8 cellular contexts compared by ENCODE assay signal in the genomic region with DNA sequence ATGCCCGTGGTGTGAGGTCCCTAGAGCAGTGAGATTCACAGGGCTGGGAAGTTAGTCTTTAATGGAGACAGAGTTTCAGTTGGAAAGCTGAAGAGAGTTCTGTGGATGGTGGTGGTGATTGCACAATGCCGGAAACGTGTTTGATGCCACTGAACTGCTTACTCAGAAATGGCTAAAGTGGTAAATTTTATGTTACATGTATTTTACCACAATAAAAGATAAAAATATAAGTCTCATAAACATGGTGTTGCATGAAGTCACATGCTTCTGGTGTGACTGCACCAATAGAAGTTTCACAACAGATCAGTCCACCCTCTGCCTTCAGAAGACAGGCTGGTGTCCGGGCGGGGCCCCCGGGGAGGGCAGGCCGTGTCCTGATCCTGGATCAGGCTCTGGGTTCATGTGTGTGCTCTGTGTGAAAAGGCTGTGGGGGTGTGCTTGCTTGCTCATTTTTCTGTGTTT.
A peak's percentile ranks its signal among the peaks of the same experiment; 100 is the strongest.
DNase-seq lines count a peak whose midpoint lies in the region; ATAC-seq and TF ChIP-seq lines count a peak whose summit lies in the region.
"Not testable (repeated sequence)": the region's sequence is repeated elsewhere in the genome, so short reads cannot be mapped to it uniquely, and the experiment has no call there.

No MANE protein-coding gene starts in this region.

- POLR2A ChIA-PET in RWPE1 (lab: Yijun Ruan, JAX; ENCODE audit: low non-redundant PET); MCF 10A (lab: Yijun Ruan, JAX): not testable (repeated sequence)

- peak overlapping the region; percentile 52 for H3K27ac ChIP-seq in RWPE1
- peak overlapping the region; percentile 84 for H3K27ac ChIP-seq in subcutaneous abdominal adipose tissue (ENCODE audit: low read depth, low read length)

- peaks cover 11% of the 10 kb centered on the region for H3K27me3 Mint-ChIP-seq in HFFc6 (ENCODE audit: insufficient read depth)
- not testable (repeated sequence) for H3K27me3 Mint-ChIP-seq in MCF 10A (ENCODE audit: insufficient read depth, unreplicated experiment); immature natural killer cell (ENCODE audit: low read depth in 3 of 3); natural killer cell treated with Interleukin-12 subunit alpha and Interleukin-12 subunit beta and Interleukin-15 and Interleukin-18, amount 100 ng/mL, for 72 hours

- H3K36me3 Mint-ChIP-seq in HFFc6 (ENCODE audit: low read depth); MCF 10A (ENCODE audit: insufficient read depth, unreplicated experiment); immature natural killer cell; natural killer cell treated with Interleukin-12 subunit alpha and Interleukin-12 subunit beta and Interleukin-15 and Interleukin-18, amount 100 ng/mL, for 72 hours: not testable (repeated sequence)

- not testable (repeated sequence) for TF ChIP-seq CTCF in HFFc6 (IDR thresholded peaks at IDR 0.05); RWPE1 (conservative IDR thresholded peaks at IDR 0.05; ENCODE audit: low read depth); MCF 10A (IDR thresholded peaks at IDR 0.05; ENCODE audit: unreplicated experiment); fibroblast of pulmonary artery (IDR thresholded peaks at IDR 0.05; ENCODE audit: low read length, missing control alignments)

- DNase-seq in AG08395 (ENCODE audit: low spot score), result peak; percentile 55
- DNase-seq in HFFc6, result peak; percentile 34
- not testable (repeated sequence) for DNase-seq in RWPE1 (ENCODE audit: low spot score); natural killer cell treated with Interleukin-12 subunit alpha and Interleukin-12 subunit beta and Interleukin-15 and Interleukin-18, amount 100 ng/mL, for 72 hours (ENCODE audit: low spot score)
- DNase-seq in MCF 10A (ENCODE audit: unreplicated experiment), result peak; percentile 41
- peak; percentile 69 for DNase-seq in fibroblast of pulmonary artery (ENCODE audit: low read depth)
- peak; percentile 44 to 56 (median 52) for DNase-seq in immature natural killer cell

- not testable (repeated sequence) for BruUV-seq in MCF 10A (replicated peaks; lab: Mats Ljungman, UMichigan)

- CTCF ChIA-PET in RWPE1 (lab: Yijun Ruan, JAX); MCF 10A (lab: Yijun Ruan, JAX): not testable (repeated sequence)

- peak; percentile 83 to 84 for ATAC-seq in natural killer cell treated with Interleukin-12 subunit alpha and Interleukin-12 subunit beta and Interleukin-15 and Interleukin-18, amount 100 ng/mL, for 72 hours

- peaks cover 0 to 18% (median 6%) of the 10 kb centered on the region in 5 donors for H3K36me3 ChIP-seq in subcutaneous abdominal adipose tissue (ENCODE audit: control insufficient read depth in 5 of 5, insufficient read depth in 5 of 5, low read length in 5 of 5)

- not testable (repeated sequence) for H3K9me3 Mint-ChIP-seq in HFFc6; MCF 10A (ENCODE audit: unreplicated experiment); immature natural killer cell; natural killer cell treated with Interleukin-12 subunit alpha and Interleukin-12 subunit beta and Interleukin-15 and Interleukin-18, amount 100 ng/mL, for 72 hours

- peaks cover 13% of the 10 kb centered on the region for H3K4me1 Mint-ChIP-seq in HFFc6 (ENCODE audit: low read depth)
- not testable (repeated sequence) for H3K4me1 Mint-ChIP-seq in MCF 10A (ENCODE audit: insufficient read depth, unreplicated experiment)
- H3K4me1 Mint-ChIP-seq in immature natural killer cell, result peaks cover 20 to 26% of the 10 kb centered on the region in 2 donors
- H3K4me1 Mint-ChIP-seq in natural killer cell treated with Interleukin-12 subunit alpha and Interleukin-12 subunit beta and Interleukin-15 and Interleukin-18, amount 100 ng/mL, for 72 hours (ENCODE audit: low read depth in 2 of 2), result peaks cover 20 to 22% of the 10 kb centered on the region in 2 donors

- H3K27ac Mint-ChIP-seq in HFFc6, result peak overlapping the region; percentile 33; the same call in 1 of the 2 replicates
- not testable (repeated sequence) for H3K27ac Mint-ChIP-seq in MCF 10A (ENCODE audit: low read depth, unreplicated experiment)
- H3K27ac Mint-ChIP-seq in immature natural killer cell, result peak overlapping the region; percentile 67 to 90 (median 84)
- H3K27ac Mint-ChIP-seq in natural killer cell treated with Interleukin-12 subunit alpha and Interleukin-12 subunit beta and Interleukin-15 and Interleukin-18, amount 100 ng/mL, for 72 hours, result peak overlapping the region; percentile 21 to 57

- not testable (repeated sequence) for H3K9me3 ChIP-seq in subcutaneous abdominal adipose tissue (ENCODE audit: control insufficient read depth in 5 of 5, low read length in 5 of 5)

- intact Hi-C loops in MCF 10A (cut with micrococcal nuclease), result not testable (repeated sequence)

- H3K4me3 Mint-ChIP-seq in HFFc6; MCF 10A (ENCODE audit: unreplicated experiment): not testable (repeated sequence)
- H3K4me3 Mint-ChIP-seq in immature natural killer cell, result peak overlapping the region; percentile 27 to 63 (median 51)
- peak overlapping the region; percentile 53 for H3K4me3 Mint-ChIP-seq in natural killer cell treated with Interleukin-12 subunit alpha and Interleukin-12 subunit beta and Interleukin-15 and Interleukin-18, amount 100 ng/mL, for 72 hours

- not testable (repeated sequence) for H3K27me3 ChIP-seq in subcutaneous abdominal adipose tissue (ENCODE audit: control insufficient read depth in 5 of 5, insufficient read depth in 4 of 5, low read length in 5 of 5)

- H3K4me1 ChIP-seq in subcutaneous abdominal adipose tissue (ENCODE audit: control insufficient read depth in 5 of 5, insufficient read depth in 5 of 5, low read length in 5 of 5), result peaks cover 7 to 20% (median 14%) of the 10 kb centered on the region in 5 donors

- not testable (repeated sequence) for H3K4me3 ChIP-seq in fibroblast of pulmonary artery (replicated peaks; ENCODE audit: low read depth, low read length)
- peak overlapping the region in 1 of 5 donors; percentile 55 for H3K4me3 ChIP-seq in subcutaneous abdominal adipose tissue (ENCODE audit: low read depth in 1 of 5, low read length in 5 of 5)

- peak overlapping the region in 1 of 5 donors; percentile 43 for H3K9ac ChIP-seq in subcutaneous abdominal adipose tissue (ENCODE audit: low read length in 5 of 5)
